In genomic region chr21:34771512-34772028, GRCh38 we compare ENCODE assay signal across 12 cellular contexts.
DNase-seq lines count a peak whose midpoint lies in the region; ATAC-seq, FAIRE-seq and TF ChIP-seq lines count a peak whose summit lies in the region.
"Had no signal": no experiment of that assay in that cellular context is flagged by ENCODE, and none has a peak within 500 bp of the region (broad histone marks: within the 10 kb centered on the region; RNA-seq: fewer than 3 reads in every experiment).

No MANE protein-coding gene starts in this region.

- H3K9me3 ChIP-seq in K562 (replicated peaks; ENCODE audit: control insufficient read depth, insufficient read depth, low read depth, low read length) (no peaks in the 10 kb centered on the region), left lung (no peaks in the 10 kb centered on the region), sigmoid colon (no peaks in the 10 kb centered on the region)

- DNase-seq in GM04504 (ENCODE audit: low read depth) = peak; percentile 23
- peak; percentile 78 for DNase-seq in NCI-H226
- peak in 1 of 4 experiments; percentile 16 for DNase-seq in K562 (ENCODE audit: extremely low read depth in 1 of 4, low spot score in 3 of 4)
- DNase-seq in kidney glomerular epithelial cell (lab: John Stamatoyannopoulos, UW) = peak; percentile 29
- no peak for DNase-seq in activated naive CD4-positive, alpha-beta T cell treated with Interleukin-2 at 50 U/mL for 16 hours
- DNase-seq in left lung = no peak
- DNase-seq in DMS153 treated with DMSO at 0.1 percent for 48 hours (lab: John Stamatoyannopoulos, UW; ENCODE audit: unreplicated experiment) = no peak
- DNase-seq in sigmoid colon = no peak
- DNase-seq: DMS 273 treated with DMSO at 0.1 percent for 48 hours, naive B cell had no signal

- no peak for FAIRE-seq in K562 (lab: Jason Lieb, UNC)

- H2AFZ ChIP-seq in K562 (ENCODE audit: low read depth, low read length) = no peak overlapping the region

- TF ChIP-seq RAD21 in K562 (CRISPR knock-in tag; conservative IDR thresholded peaks at IDR 0.05 in 1 of 2, IDR thresholded peaks at IDR 0.05 in 1 of 2) = peak in 1 of 2 experiments; percentile 36; a peak in 2 of 4 replicates

- ATAC-seq in K562 (peak; percentile 86), left lung (no peak)
- ATAC-seq: stimulated activated memory B cell treated with anti-CD40 and anti-IgM and Interleukin-4, amounts not matched to agents 10 μg/mL and 1 μg/mL and 100 μg/mL, for 72 hours had no signal

- POLR2A ChIA-PET in K562 (lab: Yijun Ruan, JAX) = no interaction called here

- 2% methylated on average over 6 of the region's 6 CpGs for WGBS in K562 (ENCODE audit: insufficient coverage, low coverage, missing lambda C conversion rate)
- WGBS in sigmoid colon, 2 donors = 62 to 78% methylated on average over 6 of the region's 6 CpGs

- no peak overlapping the region for H3K27ac ChIP-seq in K562 (ENCODE audit: extremely low read depth, low read depth, low read length)
- H3K27ac ChIP-seq in left lung = no peak overlapping the region
- no peak overlapping the region for H3K27ac ChIP-seq in sigmoid colon
- H3K27ac ChIP-seq: coronary artery had no signal

- no peaks in the 10 kb centered on the region for H3K36me3 ChIP-seq in K562 (ENCODE audit: control insufficient read depth, insufficient read depth, low read length)
- H3K36me3 ChIP-seq in left lung = no peaks in the 10 kb centered on the region
- H3K36me3 ChIP-seq in sigmoid colon = no peaks in the 10 kb centered on the region

- no peak overlapping the region for H3K4me2 ChIP-seq in K562 (ENCODE audit: insufficient read depth, low read length)

- H3K4me3 ChIP-seq in K562 (no peak overlapping the region), left lung (no peak overlapping the region), sigmoid colon (no peak overlapping the region)
- H3K4me3 ChIP-seq: coronary artery had no signal

- H3K4me1 ChIP-seq in K562 (replicated peaks in 1 of 2; ENCODE audit: control insufficient read depth in 2 of 2, insufficient read depth in 2 of 2, low read length in 2 of 2) = no peaks in the 10 kb centered on the region
- H3K4me1 ChIP-seq in left lung = no peaks in the 10 kb centered on the region
- peaks cover 0 to 8% (median 0%) of the 10 kb centered on the region in 4 donors for H3K4me1 ChIP-seq in sigmoid colon

- in situ Hi-C loops in K562 (cut with MboI) = no loop called here

- H3K9me1 ChIP-seq in K562 (ENCODE audit: control insufficient read depth, insufficient read depth, low read length) = no peaks in the 10 kb centered on the region

- no peak overlapping the region for H3K9ac ChIP-seq in K562 (ENCODE audit: insufficient read depth in 1 of 2, low read depth in 2 of 2, low read length in 2 of 2)

- CTCF ChIA-PET in K562 (lab: Yijun Ruan, JAX; ENCODE audit: low intra/inter-chr PET ratio) = no interaction called here

- TF ChIP-seq POLR2A in K562 (conservative IDR thresholded peaks at IDR 0.05) (no peak), sigmoid colon (IDR thresholded peaks at IDR 0.05) (no peak)

- intact Hi-C loops in K562 (cut with micrococcal nuclease) = no loop called here
- intact Hi-C loops in left lung (cut with DNase I) = no loop called here
- intact Hi-C loops in sigmoid colon (cut with DNase I) = no loop called here

- TF ChIP-seq CTCF in K562 (IDR thresholded peaks at IDR 0.05 in 2 of 3, conservative IDR thresholded peaks at IDR 0.05 in 1 of 3; ENCODE audit: insufficient read depth in 2 of 3, low read depth in 1 of 3, low read length in 3 of 3) = no peak
- no peak for TF ChIP-seq CTCF in left lung (IDR thresholded peaks at IDR 0.05)
- TF ChIP-seq CTCF in sigmoid colon (IDR thresholded peaks at IDR 0.05) = no peak

- H4K20me1 ChIP-seq in K562 (replicated peaks; ENCODE audit: control insufficient read depth, insufficient read depth, low read length) = no peaks in the 10 kb centered on the region

- TF ChIP-seq EP300 in K562 (IDR thresholded peaks at IDR 0.05; ENCODE audit: low read length) = peak; percentile 86
- TF ChIP-seq EP300 in sigmoid colon (IDR thresholded peaks at IDR 0.05) = no peak

- peaks cover 0 to 5% of the 10 kb centered on the region in 2 experiments; a peak in 3 of 5 replicates for H3K27me3 ChIP-seq in K562 (ENCODE audit: control insufficient read depth in 2 of 2, insufficient read depth in 2 of 2, low read length in 2 of 2)
- peaks cover 0 to 4% of the 10 kb centered on the region in 2 donors for H3K27me3 ChIP-seq in left lung
- no peaks in the 10 kb centered on the region for H3K27me3 ChIP-seq in sigmoid colon

- H3K79me2 ChIP-seq in K562 (ENCODE audit: control insufficient read depth, insufficient read depth, low read length) = no peaks in the 10 kb centered on the region

- no TSS peak for BruUV-seq in K562 (replicated peaks; lab: Mats Ljungman, UMichigan)

TF ChIP-seq in K562, 482 proteins besides CTCF, POLR2A, EP300 and RAD21 (continues in another document):
- no peak for TF ChIP-seq SPI1 (IDR thresholded peaks at IDR 0.05; ENCODE audit: borderline replicate concordance, low read depth, low read length)
- TF ChIP-seq THRB (CRISPR knock-in tag; conservative IDR thresholded peaks at IDR 0.05) = no peak
- TF ChIP-seq BACH1 (tag; IDR thresholded peaks at IDR 0.05) = 0 out of 2 replicates have a peak, but pooled peaks have one; percentile 51
- TF ChIP-seq NFE2 (IDR thresholded peaks at IDR 0.05; ENCODE audit: low read depth) = no peak
- TF ChIP-seq TCF3 (CRISPR knock-in tag; IDR thresholded peaks at IDR 0.05) = peak; percentile 57
- no peak for TF ChIP-seq ID3 (CRISPR knock-in tag; IDR thresholded peaks at IDR 0.05)
- TF ChIP-seq ID3 (tag; IDR thresholded peaks at IDR 0.05) = no peak
- TF ChIP-seq E2F1 (CRISPR knock-in tag; IDR thresholded peaks at IDR 0.05) = no peak
- no peak for TF ChIP-seq RFX7 (CRISPR knock-in tag; IDR thresholded peaks at IDR 0.05)
- no peak for TF ChIP-seq KAT7 (CRISPR knock-in tag; IDR thresholded peaks at IDR 0.05; ENCODE audit: borderline replicate concordance)
- TF ChIP-seq NRF1 (conservative IDR thresholded peaks at IDR 0.05 in 1 of 2, IDR thresholded peaks at IDR 0.05 in 1 of 2) = no peak
- TF ChIP-seq PKNOX1 (IDR thresholded peaks at IDR 0.05) = peak; percentile 45; the same call in 1 of the 2 replicates
- TF ChIP-seq ZNF699 (CRISPR knock-in tag; IDR thresholded peaks at IDR 0.05; ENCODE audit: insufficient replicate concordance) = no peak
- TF ChIP-seq PHF21A (IDR thresholded peaks at IDR 0.05; ENCODE audit: borderline replicate concordance, low read depth) = no peak
- TF ChIP-seq USF1 (CRISPR knock-in tag; IDR thresholded peaks at IDR 0.05) = no peak
- no peak for TF ChIP-seq ESRRB (CRISPR knock-in tag; IDR thresholded peaks at IDR 0.05; ENCODE audit: borderline replicate concordance)
- no peak for TF ChIP-seq DEAF1 (CRISPR knock-in tag; IDR thresholded peaks at IDR 0.05)

Comparison
In these comparisons a context has a peak if more than half of its experiments do, and no peak if none do; other contexts are left out.
1. DNase-seq: peak in GM04504 (single experiment), NCI-H226 (single experiment) and kidney glomerular epithelial cell (single experiment); none in activated naive CD4-positive, alpha-beta T cell treated with Interleukin-2 at 50 U/mL for 16 hours (single experiment), left lung (0 of 2), DMS153 treated with DMSO at 0.1 percent for 48 hours (single experiment) and sigmoid colon (single experiment).